Comparison of ENCODE assay signal across 17 cellular contexts in genomic region chr9:20987521-20987920, GRCh38.
"Had no signal": no experiment of that assay in that cellular context is flagged by ENCODE, and none has a peak within 500 bp of the region (broad histone marks: within the 10 kb centered on the region; RNA-seq: fewer than 3 reads in every experiment).

No MANE protein-coding gene starts in this region.

- DNase-seq: activated CD4-positive, alpha-beta T cell treated with anti-CD3 and anti-CD28 coated beads for 36 hours; activated CD8-positive, alpha-beta memory T cell treated with anti-CD3 and anti-CD28 coated beads, Interleukin-2, amount 50 U/mL, for 4 hours; activated CD8-positive, alpha-beta T cell treated with anti-CD3 and anti-CD28 coated beads for 36 hours; activated gamma-delta T cell treated with Interleukin-2 at 50 U/mL for 16 hours; activated naive CD4-positive, alpha-beta T cell treated with anti-CD3 and anti-CD28 coated beads, Interleukin-2, amount 10 ng/mL, durations not matched to agents 7 days and 5 days; activated naive CD8-positive, alpha-beta T cell treated with anti-CD3 and anti-CD28 coated beads for 36 hours; activated T-cell treated with anti-CD3 and anti-CD28 coated beads, Interleukin-2, amount 50 U/mL, for 72 hours; adrenal gland; anterior cingulate cortex; Kasumi-1; NCI-H1048; NCI-H146; NCI-H524; PC-9; T-helper 1 cell had no signal

- H3K4me2 ChIP-seq: PC-9 had no signal

- H2AFZ ChIP-seq: PC-9 had no signal

- H3K4me3 ChIP-seq: adrenal gland, PC-9, SK-N-MC had no signal

- H3K9me3 ChIP-seq: adrenal gland had no signal

- H3K27ac ChIP-seq: adrenal gland, PC-9, SK-N-MC, VCaP had no signal

- ATAC-seq: activated CD4-positive, alpha-beta T cell treated with anti-CD3 and anti-CD28 coated beads for 36 hours; activated CD8-positive, alpha-beta T cell treated with anti-CD3 and anti-CD28 coated beads for 36 hours; activated T-cell treated with anti-CD3 and anti-CD28 coated beads, Interleukin-2, amount 50 U/mL, for 72 hours had no signal

- H3K27me3 ChIP-seq: adrenal gland had no signal
